8 cellular contexts compared by ENCODE assay signal in the genomic region with DNA sequence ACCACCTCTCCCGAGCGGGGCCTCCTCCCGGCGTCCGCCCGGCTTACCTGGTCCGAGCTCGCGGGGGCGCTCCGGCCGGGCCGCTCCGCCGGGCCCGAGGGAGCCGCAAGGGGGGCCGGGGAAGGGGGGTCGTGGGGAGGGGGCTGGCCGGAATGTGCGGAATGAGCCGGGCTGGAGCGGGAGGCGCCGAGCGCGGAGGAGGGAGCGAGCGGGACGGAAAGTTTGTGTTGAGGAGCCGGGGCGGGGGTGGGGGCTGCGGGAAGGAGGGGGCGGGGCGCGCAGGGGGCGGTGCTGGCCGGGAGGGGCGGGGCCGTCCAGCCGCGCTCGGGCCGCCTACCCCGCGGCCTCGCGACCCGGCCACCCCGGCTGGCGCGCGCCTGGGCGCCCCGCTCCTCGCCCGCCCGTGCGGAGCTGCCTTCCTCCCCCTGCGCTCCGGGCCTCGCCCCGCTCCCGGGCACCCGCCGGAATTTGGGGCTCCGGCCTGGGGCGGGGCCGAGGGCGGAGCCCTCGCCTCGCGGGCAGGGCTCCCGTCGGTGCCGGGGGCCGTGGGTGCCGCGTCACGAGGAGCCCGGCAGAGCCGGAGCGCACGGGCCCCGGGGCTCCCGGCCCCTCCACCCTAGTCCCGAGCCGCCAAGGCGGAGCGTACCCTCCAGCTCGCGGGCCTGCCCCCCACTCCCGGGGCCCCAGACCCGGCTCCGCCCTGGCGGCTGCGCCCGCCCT. TPM values are rescaled to one million over a fixed set of nuclear protein-coding genes. Genes with fewer than 3 reads are reported as not detected.
DNase-seq lines count a peak whose midpoint lies in the region; ATAC-seq, FAIRE-seq and TF ChIP-seq lines count a peak whose summit lies in the region.

A gene (minus strand): TSS at position 229 of the 720 bp plus-strand sequence.

- peaks cover 0 to 2% (median 0%) of the 10 kb centered on the region in 5 experiments for H3K9me3 Mint-ChIP-seq in brain

- ATAC-seq in HG02759 (IDR thresholded peaks at IDR 0.05; ENCODE audit: unreplicated experiment) = peak; percentile 62
- ATAC-seq in GM18907 (IDR thresholded peaks at IDR 0.05; ENCODE audit: unreplicated experiment) = no peak

- no peak for FAIRE-seq in D721Med (lab: Jason Lieb, UNC)

- DNase-seq in D721Med (ENCODE audit: insufficient read length, low spot score) (peak; percentile 90), T-helper 2 cell (peak; percentile 12 to 41 (median 34)), iPS-NIHi7 (ENCODE audit: extremely low spot score) (peak; percentile 92), inferior parietal cortex (ENCODE audit: extremely low spot score) (no peak)
- peak; percentile 58 for DNase-seq in stimulated activated CD4-positive, alpha-beta T cell treated with anti-CD3 and anti-CD28 coated beads, Interleukin-12 subunit alpha, Interleukin-12 subunit beta, amount 100 ng/mL, for 4 hours

- no peak for TF ChIP-seq CTCF in D721Med (IDR thresholded peaks at IDR 0.05; ENCODE audit: insufficient read depth, missing control alignments)
- no peak for TF ChIP-seq CTCF in brain (conservative IDR thresholded peaks at IDR 0.05)

- peaks cover 29% of the 10 kb centered on the region for H3K27me3 Mint-ChIP-seq in brain

- H3K4me1 Mint-ChIP-seq in brain = peaks cover 64% of the 10 kb centered on the region

- H3K4me3 Mint-ChIP-seq in brain = peak within 1 kb of the TSS; percentile 82 to 91 (median 85)

- H3K36me3 Mint-ChIP-seq in brain = no peaks in the 10 kb centered on the region

- H3K27ac Mint-ChIP-seq in brain = peak within 1 kb of the TSS; percentile 67 to 95 (median 85)

RNA-seq across cellular contexts. Expression of the gene that starts here (rescaled TPM):
- polyA plus RNA-seq in brain (ENCODE audit: insufficient read depth, low read depth, low replicate concordance) = 8.9 TPM
